Comparison of ENCODE assay signal across 1 cellular context in the genomic region with DNA sequence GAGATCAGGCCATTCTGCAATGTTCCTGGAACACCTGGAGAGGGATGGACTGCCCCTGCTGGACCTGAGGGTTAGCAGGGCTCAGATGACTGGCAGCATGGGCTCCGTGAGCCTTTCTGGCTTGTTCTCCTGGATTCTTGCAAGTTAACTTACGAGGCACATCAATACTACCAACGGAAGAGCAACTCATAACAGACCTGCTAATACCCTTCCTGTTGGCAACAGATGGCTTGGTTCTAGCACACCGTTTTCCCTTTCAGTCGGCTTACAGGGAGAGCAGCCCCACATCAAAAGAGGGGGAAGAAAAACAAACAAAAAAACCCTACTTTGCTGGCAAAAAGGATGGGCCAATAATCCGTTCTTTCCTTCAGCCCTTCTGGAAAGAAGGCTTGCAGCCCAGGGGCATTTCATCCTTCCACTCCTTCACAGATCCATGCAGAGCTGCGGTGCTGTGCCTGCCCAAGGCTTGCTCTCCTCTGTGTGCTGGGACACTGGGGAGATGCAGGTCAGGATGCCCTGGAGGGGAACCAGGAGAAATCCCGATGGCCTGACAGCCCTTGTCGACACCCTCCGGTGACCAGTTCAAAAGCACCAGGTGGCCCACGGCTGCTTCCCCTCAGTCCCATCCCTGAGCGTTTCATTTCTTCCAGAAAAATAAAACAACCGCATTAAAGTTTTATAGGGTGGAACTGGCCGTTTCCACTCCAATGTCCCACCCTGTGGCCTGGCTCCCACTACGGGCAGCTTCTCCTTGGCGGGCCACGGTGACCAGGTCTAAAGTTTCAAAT.
TF ChIP-seq lines count a peak whose summit lies in the region.

No MANE protein-coding gene starts in this region.

TF ChIP-seq in endothelial cell of umbilical vein, 7 proteins besides CTCF, POLR2A, EP300 and RAD21 (continued from another document):
- TF ChIP-seq POLR2AphosphoS5 (IDR thresholded peaks at IDR 0.05; ENCODE audit: insufficient read depth, low read depth, low read length) = no peak
- TF ChIP-seq, protein P1, sequence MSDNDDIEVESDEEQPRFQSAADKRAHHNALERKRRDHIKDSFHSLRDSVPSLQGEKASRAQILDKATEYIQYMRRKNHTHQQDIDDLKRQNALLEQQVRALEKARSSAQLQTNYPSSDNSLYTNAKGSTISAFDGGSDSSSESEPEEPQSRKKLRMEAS (IDR thresholded peaks at IDR 0.05; ENCODE audit: insufficient read depth, insufficient read length) = no peak
- TF ChIP-seq EZH2 (IDR thresholded peaks at IDR 0.05; ENCODE audit: borderline replicate concordance, low read depth, low read length, severe bottlenecking) = no peak
- no peak for TF ChIP-seq JUN (IDR thresholded peaks at IDR 0.05; ENCODE audit: borderline replicate concordance, insufficient read depth, insufficient read length, low read depth)
